In genomic region chr20:18477218-18477617, GRCh38 we compare ENCODE assay signal across 1 cellular context.
TF ChIP-seq lines count a peak whose summit lies in the region.

No MANE protein-coding gene starts in this region.

TF ChIP-seq in A549, 52 proteins besides CTCF, POLR2A, EP300 and RAD21 (continued from another document):
- TF ChIP-seq E2F6 (IDR thresholded peaks at IDR 0.05; ENCODE audit: borderline replicate concordance, low read depth) (no peak), ATOH8 (CRISPR knock-in tag; IDR thresholded peaks at IDR 0.05; ENCODE audit: low read depth) (no peak), JUN (IDR thresholded peaks at IDR 0.05) (no peak), POLR2AphosphoS2 (conservative IDR thresholded peaks at IDR 0.05; ENCODE audit: low read length) (no peak), ZFP36 (IDR thresholded peaks at IDR 0.05; ENCODE audit: borderline replicate concordance, partially characterized antibody) (no peak), HES2 (IDR thresholded peaks at IDR 0.05) (no peak), HDAC2 (IDR thresholded peaks at IDR 0.05) (no peak), FOSL2 (IDR thresholded peaks at IDR 0.05) (no peak), FOSL2 (CRISPR knock-in tag; IDR thresholded peaks at IDR 0.05) (no peak), BHLHE40 (IDR thresholded peaks at IDR 0.05; ENCODE audit: low read depth, low read length) (no peak), NPAS2 (CRISPR knock-in tag; IDR thresholded peaks at IDR 0.05; ENCODE audit: borderline replicate concordance) (no peak)
